In the genomic region with DNA sequence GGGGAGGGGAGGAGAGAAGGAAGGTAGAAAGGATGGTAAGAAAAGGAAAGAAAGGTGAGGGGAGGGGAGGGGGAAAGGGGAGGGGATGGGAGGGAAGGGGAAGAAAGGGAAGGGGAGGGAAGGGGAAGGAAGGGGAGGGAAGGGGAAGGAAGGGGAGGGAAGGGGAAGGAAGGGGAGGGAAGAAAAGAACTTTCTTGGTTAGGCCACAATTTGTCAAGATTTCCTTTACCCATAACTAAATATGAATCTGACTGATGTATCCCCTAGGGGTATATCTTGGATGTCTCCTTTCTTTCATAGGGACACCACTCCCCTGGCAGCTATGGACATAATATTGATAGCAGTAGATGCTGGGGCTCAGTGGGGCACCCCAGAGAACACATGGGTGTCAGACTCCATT, we compare ENCODE assay signal across 28 cellular contexts. TPM values are rescaled to one million over a fixed set of nuclear protein-coding genes. Genes with fewer than 3 reads are reported as not detected.
DNase-seq lines count a peak whose midpoint lies in the region; FAIRE-seq and TF ChIP-seq lines count a peak whose summit lies in the region.
"Had no signal": no experiment of that assay in that cellular context is flagged by ENCODE, and none has a peak within 500 bp of the region (broad histone marks: within the 10 kb centered on the region; RNA-seq: fewer than 3 reads in every experiment).

No MANE protein-coding gene starts in this region.

- H3K9me3 ChIP-seq in BLaER1 (no peaks in the 10 kb centered on the region; the same call in 1 of the 2 replicates), endodermal cell (ENCODE audit: control insufficient read depth, low read length) (no peaks in the 10 kb centered on the region)
- H3K9me3 ChIP-seq in BLaER1 treated with 17β-estradiol and CSF1 and Interleukin-3, amounts not matched to agents 10 nM and 100 nM (replicated peaks in 1 of 11), result peaks cover 0 to 10% (median 4%) of the 10 kb centered on the region in 11 experiments; a peak in 7 of 22 replicates
- H3K9me3 ChIP-seq: BE2C had no signal

- H3K27ac ChIP-seq in BLaER1 (no peak overlapping the region), endodermal cell (ENCODE audit: low read depth, low read length) (no peak overlapping the region)
- peak overlapping the region in 1 of 11 experiments; percentile 30; a peak in 2 of 22 replicates for H3K27ac ChIP-seq in BLaER1 treated with 17β-estradiol and CSF1 and Interleukin-3, amounts not matched to agents 10 nM and 100 nM

- H3K4me1 ChIP-seq in BLaER1, result peaks cover 6% of the 10 kb centered on the region
- H3K4me1 ChIP-seq in BLaER1 treated with 17β-estradiol and CSF1 and Interleukin-3, amounts not matched to agents 10 nM and 100 nM, result peaks cover 7 to 57% (median 10%) of the 10 kb centered on the region in 10 experiments
- H3K4me1 ChIP-seq in endodermal cell (ENCODE audit: control insufficient read depth, insufficient read depth, low read length), result no peaks in the 10 kb centered on the region

- no peak for TF ChIP-seq CTCF in endodermal cell (conservative IDR thresholded peaks at IDR 0.05)

- no peaks in the 10 kb centered on the region for H3K4me1 Mint-ChIP-seq in endodermal cell
- H3K4me1 Mint-ChIP-seq: CD4-positive, alpha-beta memory T cell; CD4-positive, CD25-positive, alpha-beta regulatory T cell; CD8-positive, alpha-beta memory T cell had no signal

- H4K20me1 ChIP-seq in BLaER1, result no peaks in the 10 kb centered on the region
- H4K20me1 ChIP-seq in BLaER1 treated with 17β-estradiol and CSF1 and Interleukin-3, amounts not matched to agents 10 nM and 100 nM, result no peaks in the 10 kb centered on the region

- H3K4me3 Mint-ChIP-seq in endodermal cell, result no peak overlapping the region
- H3K4me3 Mint-ChIP-seq: CD14-positive monocyte; CD4-positive, alpha-beta memory T cell; CD4-positive, CD25-positive, alpha-beta regulatory T cell; CD8-positive, alpha-beta memory T cell had no signal

- H3K27me3 ChIP-seq in BLaER1 (no peaks in the 10 kb centered on the region), endodermal cell (ENCODE audit: control insufficient read depth, insufficient read depth, low read length, poor library complexity, severe bottlenecking) (peaks cover 4% of the 10 kb centered on the region)
- no peaks in the 10 kb centered on the region for H3K27me3 ChIP-seq in BLaER1 treated with 17β-estradiol and CSF1 and Interleukin-3, amounts not matched to agents 10 nM and 100 nM
- H3K27me3 ChIP-seq: BE2C had no signal

- peak; percentile 3 for DNase-seq in endodermal cell
- DNase-seq in H54 (ENCODE audit: insufficient read length, low spot score), result no peak
- DNase-seq in amygdala (lab: John Stamatoyannopoulos, UW), result no peak
- DNase-seq in posterior vena cava (ENCODE audit: low spot score), result no peak
- DNase-seq: 8988T; ACHN; BE2C; C1 segment of cervical spinal cord; CD4-positive, alpha-beta memory T cell; CD4-positive, CD25-positive, alpha-beta regulatory T cell; CD8-positive, alpha-beta memory T cell; COR-L47; DMS 273 treated with DMSO at 0.1 percent for 48 hours; DMS153; DMS53; DMS79; DND-41; EL; GDM1 had no signal

- no peak overlapping the region for H3K27ac Mint-ChIP-seq in endodermal cell
- H3K27ac Mint-ChIP-seq: CD4-positive, alpha-beta memory T cell; CD4-positive, CD25-positive, alpha-beta regulatory T cell; CD8-positive, alpha-beta memory T cell had no signal

- no peak for TF ChIP-seq POLR2A in H54 (IDR thresholded peaks at IDR 0.05; ENCODE audit: low read depth, low read length)

- intact Hi-C loops in posterior vena cava (cut with DNase I), result no loop called here

- no peak overlapping the region for H3K4me3 ChIP-seq in BLaER1
- H3K4me3 ChIP-seq in BLaER1 treated with 17β-estradiol and CSF1 and Interleukin-3, amounts not matched to agents 10 nM and 100 nM, result no peak overlapping the region
- no peak overlapping the region for H3K4me3 ChIP-seq in endodermal cell (ENCODE audit: low read length)
- H3K4me3 ChIP-seq: GM12878 had no signal

- H3K27me3 Mint-ChIP-seq in endodermal cell (ENCODE audit: insufficient read depth), result peaks cover 27% of the 10 kb centered on the region

- H3K9ac ChIP-seq in BLaER1, result no peak overlapping the region
- no peak overlapping the region for H3K9ac ChIP-seq in BLaER1 treated with 17β-estradiol and CSF1 and Interleukin-3, amounts not matched to agents 10 nM and 100 nM
- H3K9ac ChIP-seq in endodermal cell (ENCODE audit: extremely low read depth, low read length, poor library complexity, severe bottlenecking), result no peak overlapping the region

- no peaks in the 10 kb centered on the region for H3K36me3 Mint-ChIP-seq in endodermal cell (ENCODE audit: low read depth)
- H3K36me3 Mint-ChIP-seq: CD14-positive monocyte; CD4-positive, CD25-positive, alpha-beta regulatory T cell had no signal

- H3K9me3 Mint-ChIP-seq in endodermal cell, result peaks cover 7% of the 10 kb centered on the region
- H3K9me3 Mint-ChIP-seq: CD14-positive monocyte had no signal

- H3K36me3 ChIP-seq in BLaER1 (no peaks in the 10 kb centered on the region), endodermal cell (ENCODE audit: control insufficient read depth, insufficient read depth, low read length) (no peaks in the 10 kb centered on the region)
- H3K36me3 ChIP-seq in BLaER1 treated with 17β-estradiol and CSF1 and Interleukin-3, amounts not matched to agents 10 nM and 100 nM, result no peaks in the 10 kb centered on the region
- H3K36me3 ChIP-seq: BE2C had no signal

- no peak for FAIRE-seq in H54 (lab: Jason Lieb, UNC)
- FAIRE-seq: A204.1, GM12878, GM18507 had no signal

- H3K4me2 ChIP-seq in BLaER1, result peak overlapping the region; percentile 55
- peak overlapping the region; percentile 58 to 79 (median 66) for H3K4me2 ChIP-seq in BLaER1 treated with 17β-estradiol and CSF1 and Interleukin-3, amounts not matched to agents 10 nM and 100 nM

RNA-seq across cellular contexts. Expression of gene PRELP, which starts 54.4 kb away (rescaled TPM):
- 1 to 10 TPM in 1 of 2 donors, under 1 TPM in 1; 0.66 to 3.9 TPM for total RNA-seq in endodermal cell
- 3.9 TPM for polyA plus RNA-seq in endodermal cell (2013, experiment 1 of 2)
- 3.7 TPM for polyA plus RNA-seq in endodermal cell (2013, experiment 2 of 2)
- 100 to 1,000 TPM; 172 to 283 TPM for total RNA-seq in posterior vena cava
- total RNA-seq: A673; CD4-positive, alpha-beta memory T cell; CD4-positive, CD25-positive, alpha-beta regulatory T cell; CD8-positive, alpha-beta memory T cell; Daoy; G401 had no signal
- polyA plus RNA-seq: CD14-positive monocyte; CD4-positive, alpha-beta memory T cell; CD4-positive, CD25-positive, alpha-beta regulatory T cell; CD8-positive, alpha-beta memory T cell had no signal

Comparison
In these comparisons a context has a peak if more than half of its experiments do, and no peak if none do; other contexts are left out.
1. RNA of gene PRELP, which starts 54.4 kb away (total RNA-seq): 172 to 283 TPM in posterior vena cava; 0.66 to 3.9 TPM in endodermal cell; every median in the first group is over 10 times any median in the second.